24 cellular contexts compared by ENCODE assay signal in the genomic region with DNA sequence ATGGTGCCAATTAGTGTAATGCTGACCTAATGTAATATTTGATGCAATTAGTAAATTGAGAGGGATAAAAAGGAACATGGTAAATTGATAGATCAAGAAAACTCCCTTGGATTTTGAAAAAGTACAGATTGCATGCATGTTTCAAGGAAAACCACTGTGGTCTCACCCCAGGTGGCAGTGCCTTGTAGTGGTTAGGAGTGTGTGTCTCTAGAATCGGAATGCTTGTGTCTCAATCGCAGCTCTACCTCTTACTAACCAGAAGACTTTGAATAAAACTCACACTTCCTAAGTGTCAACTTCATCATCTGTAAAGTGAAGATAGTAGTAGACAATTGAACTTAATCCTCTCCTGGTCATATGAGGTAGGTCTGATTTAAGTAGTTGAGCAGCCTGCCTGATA.
DNase-seq lines count a peak whose midpoint lies in the region; ATAC-seq, FAIRE-seq and TF ChIP-seq lines count a peak whose summit lies in the region.
"Had no signal": no experiment of that assay in that cellular context is flagged by ENCODE, and none has a peak within 500 bp of the region (broad histone marks: within the 10 kb centered on the region; RNA-seq: fewer than 3 reads in every experiment).

No MANE protein-coding gene starts in this region.

- TF ChIP-seq POLR2A in H1 (IDR thresholded peaks at IDR 0.05; ENCODE audit: control extremely low read depth in 1 of 2, low read depth in 2 of 2, low read length in 2 of 2) = no peak

- H3K27me3 ChIP-seq in HUES6 (ENCODE audit: control insufficient read depth, insufficient read depth, low read length) (no peaks in the 10 kb centered on the region), H1 (replicated peaks in 1 of 4; ENCODE audit: control insufficient read depth in 3 of 4, extremely low read depth in 1 of 4, insufficient read depth in 3 of 4, low read length in 3 of 4) (no peaks in the 10 kb centered on the region), mesendoderm (ENCODE audit: insufficient read depth, low read length, poor library complexity) (no peaks in the 10 kb centered on the region)
- H3K27me3 ChIP-seq in CD4-positive, alpha-beta T cell (ENCODE audit: control insufficient read depth, insufficient read depth, low read length) = no peaks in the 10 kb centered on the region
- H3K27me3 ChIP-seq: BLaER1 treated with 17β-estradiol and CSF1 and Interleukin-3, amounts not matched to agents 10 nM and 100 nM; MG63 had no signal

- H2BK120ac ChIP-seq in H1 (replicated peaks; ENCODE audit: low read depth, low read length) (peak overlapping the region; percentile 98), mesendoderm (ENCODE audit: low read depth, low read length) (no peak overlapping the region)

- peak overlapping the region; percentile 87; the same call in 1 of the 2 replicates for H2BK5ac ChIP-seq in H1 (ENCODE audit: low read depth, low read length)
- no peak overlapping the region for H2BK5ac ChIP-seq in mesendoderm (ENCODE audit: low read length)

- no peak overlapping the region for H3K27ac Mint-ChIP-seq in activated CD4-positive, alpha-beta memory T cell treated with anti-CD3 and anti-CD28 coated beads for 36 hours
- H3K27ac Mint-ChIP-seq in CD4-positive, alpha-beta T cell = no peak overlapping the region
- H3K27ac Mint-ChIP-seq: CD8-positive, alpha-beta T cell; IgD-negative memory B cell had no signal

- no peak overlapping the region for H3K9ac ChIP-seq in HUES6 (ENCODE audit: low read length)
- no peak overlapping the region for H3K9ac ChIP-seq in H1 (replicated peaks in 1 of 4; ENCODE audit: extremely low read depth in 1 of 4, low read depth in 3 of 4, low read length in 3 of 4)
- H3K9ac ChIP-seq in mesendoderm (ENCODE audit: low read length) = no peak overlapping the region
- H3K9ac ChIP-seq: BLaER1 treated with 17β-estradiol and CSF1 and Interleukin-3, amounts not matched to agents 10 nM and 100 nM had no signal

- H3K36me3 Mint-ChIP-seq in activated CD4-positive, alpha-beta memory T cell treated with anti-CD3 and anti-CD28 coated beads for 36 hours = no peaks in the 10 kb centered on the region
- no peaks in the 10 kb centered on the region for H3K36me3 Mint-ChIP-seq in CD4-positive, alpha-beta T cell (ENCODE audit: low read depth)
- H3K36me3 Mint-ChIP-seq: CD8-positive, alpha-beta T cell; IgD-negative memory B cell had no signal

- WGBS in H1 (ENCODE audit: extremely low coverage in 1 of 2, insufficient coverage in 1 of 2, insufficient read length in 1 of 2, insufficient replicate concordance in 2 of 2, low coverage in 1 of 2, low lambda C conversion rate in 2 of 2, missing lambda C conversion rate in 1 of 2), 2 experiments = 47% methylated on average over 2 of the region's 2 CpGs; no CpG with 5 or more reads in 1 of the 2 experiments
- no CpG with 5 or more reads among the region's 2 CpGs for WGBS in mesendoderm (ENCODE audit: extremely low coverage, insufficient coverage, low lambda C conversion rate)

- peak overlapping the region; percentile 75 for H3K27ac ChIP-seq in HUES6 (ENCODE audit: low read depth, low read length)
- H3K27ac ChIP-seq in H1 (ENCODE audit: low read depth, low read length) = peak overlapping the region; percentile 61; the same call in 1 of the 2 replicates
- H3K27ac ChIP-seq in mesendoderm (ENCODE audit: low read depth, low read length) = no peak overlapping the region
- no peak overlapping the region for H3K27ac ChIP-seq in CD4-positive, alpha-beta T cell (ENCODE audit: low read depth, low read length)
- H3K27ac ChIP-seq: BLaER1 treated with 17β-estradiol and CSF1 and Interleukin-3, amounts not matched to agents 10 nM and 100 nM; RWPE1; SK-N-MC had no signal

- no peak for DNase-seq in H1 (ENCODE audit: low read depth in 1 of 2, low spot score in 2 of 2)
- peak; percentile 37 for DNase-seq in mesendoderm
- DNase-seq in activated CD4-positive, alpha-beta memory T cell treated with anti-CD3 and anti-CD28 coated beads for 36 hours = no peak
- no peak for DNase-seq in CD4-positive, alpha-beta T cell
- DNase-seq in Kasumi-1 (lab: John Stamatoyannopoulos, UW) = no peak
- DNase-seq in NCI-H1436 treated with DMSO at 0.1 percent for 48 hours (lab: John Stamatoyannopoulos, UW) = no peak
- DNase-seq: 8988T; CD8-positive, alpha-beta T cell; DND-41; NCI-H1092; NCI-H1436; NCI-H1930; NCI-H226; NCI-H510A treated with DMSO at 0.1 percent for 48 hours; SHP77 treated with DMSO at 0.1 percent for 48 hours; SW 1271 had no signal

- no peak for TF ChIP-seq CTCF in H1 (IDR thresholded peaks at IDR 0.05; ENCODE audit: control extremely low read depth in 1 of 3, insufficient read depth in 1 of 3, low read depth in 1 of 3, low read length in 3 of 3)
- no peak for TF ChIP-seq CTCF in CD4-positive, alpha-beta T cell (IDR thresholded peaks at IDR 0.05)

- H3K4me1 ChIP-seq in HUES6 (ENCODE audit: control insufficient read depth, insufficient read depth, low read length) (peaks cover 22% of the 10 kb centered on the region), H1 (replicated peaks in 1 of 4; ENCODE audit: control insufficient read depth in 3 of 4, insufficient read depth in 4 of 4, low read length in 3 of 4) (peaks cover 0 to 12% (median 6%) of the 10 kb centered on the region in 4 experiments; a peak in 5 of 7 replicates), mesendoderm (ENCODE audit: control insufficient read depth, low read depth, low read length) (peaks cover 8% of the 10 kb centered on the region)
- H3K4me1 ChIP-seq: BLaER1 treated with 17β-estradiol and CSF1 and Interleukin-3, amounts not matched to agents 10 nM and 100 nM had no signal

- H2BK12ac ChIP-seq in H1 (ENCODE audit: low read depth, low read length) = peak overlapping the region; percentile 56; the same call in 1 of the 2 replicates

- no peak overlapping the region for H2AK5ac ChIP-seq in H1 (ENCODE audit: low read depth, low read length)
- no peak overlapping the region for H2AK5ac ChIP-seq in mesendoderm (ENCODE audit: low read length)

- peaks cover 4% of the 10 kb centered on the region for H3K9me3 ChIP-seq in HUES6 (ENCODE audit: control insufficient read depth, insufficient read depth, low read depth, low read length)
- H3K9me3 ChIP-seq in H1 (ENCODE audit: insufficient read depth in 2 of 2, low read depth in 1 of 2, low read length in 1 of 2) = no peaks in the 10 kb centered on the region
- H3K9me3 ChIP-seq in CD4-positive, alpha-beta T cell (ENCODE audit: control insufficient read depth, low read length) = no peaks in the 10 kb centered on the region
- H3K9me3 ChIP-seq: MG63 had no signal

- H4K20me1 ChIP-seq in H1 (replicated peaks in 1 of 2; ENCODE audit: control insufficient read depth in 1 of 2, insufficient read depth in 2 of 2, low read length in 2 of 2) = no peaks in the 10 kb centered on the region
- H4K20me1 ChIP-seq: BLaER1 treated with 17β-estradiol and CSF1 and Interleukin-3, amounts not matched to agents 10 nM and 100 nM had no signal

- ATAC-seq in GM18520 (IDR thresholded peaks at IDR 0.05; ENCODE audit: unreplicated experiment) = peak; percentile 63
- ATAC-seq in CD4-positive, alpha-beta T cell (ENCODE audit: poor library complexity) = no peak
- ATAC-seq: CD8-positive, alpha-beta T cell had no signal

- no peak overlapping the region for H3K4me3 Mint-ChIP-seq in activated CD4-positive, alpha-beta memory T cell treated with anti-CD3 and anti-CD28 coated beads for 36 hours
- H3K4me3 Mint-ChIP-seq in CD4-positive, alpha-beta T cell = no peak overlapping the region
- H3K4me3 Mint-ChIP-seq: CD8-positive, alpha-beta T cell; IgD-negative memory B cell had no signal

- H2AFZ ChIP-seq in H1 (ENCODE audit: low read length) = no peak overlapping the region

- CTCF ChIA-PET in H1 (lab: Charles Lee; ENCODE audit: partially characterized antibody) = interaction anchor here (1.3 to 1.6 kb wide), 2 partner anchors 9 to 80 kb away, joined by 3 to 4 read pairs; no protein-coding TSS in a partner anchor
- CTCF ChIA-PET in activated CD4-positive, alpha-beta memory T cell treated with anti-CD3 and anti-CD28 coated beads for 36 hours (lab: Charles Lee) = no interaction called here
- CTCF ChIA-PET in CD4-positive, alpha-beta T cell (lab: Charles Lee) = no interaction called here

- no peak overlapping the region for H3K4ac ChIP-seq in H1 (replicated peaks; ENCODE audit: insufficient read length, low read depth, low read length)
- H3K4ac ChIP-seq in mesendoderm (ENCODE audit: low read depth, low read length) = no peak overlapping the region

- intact Hi-C loops in activated CD4-positive, alpha-beta memory T cell treated with anti-CD3 and anti-CD28 coated beads for 36 hours (cut with micrococcal nuclease) = no loop called here
- intact Hi-C loops in CD4-positive, alpha-beta T cell (cut with DNase I, micrococcal nuclease) = no loop called here

- peak overlapping the region; percentile 63; the same call in 1 of the 2 replicates for H2BK20ac ChIP-seq in H1 (ENCODE audit: low read length)

- H3K9me3 Mint-ChIP-seq in activated CD4-positive, alpha-beta memory T cell treated with anti-CD3 and anti-CD28 coated beads for 36 hours = no peaks in the 10 kb centered on the region
- H3K9me3 Mint-ChIP-seq in CD4-positive, alpha-beta T cell = no peaks in the 10 kb centered on the region

- H3K23ac ChIP-seq in H1 (ENCODE audit: insufficient read length) (no peak overlapping the region), mesendoderm (ENCODE audit: low read length) (no peak overlapping the region)

- peak overlapping the region; percentile 94 for H4K91ac ChIP-seq in H1 (replicated peaks; ENCODE audit: insufficient read length, low read length)

- H4K5ac ChIP-seq in H1 (ENCODE audit: insufficient read length, low read depth, low read length) (peak overlapping the region; percentile 55), mesendoderm (ENCODE audit: low read length) (no peak overlapping the region)

- H3K79me2 ChIP-seq in H1 (ENCODE audit: control insufficient read depth in 1 of 2, insufficient read depth in 2 of 2, low read length in 2 of 2) (no peaks in the 10 kb centered on the region), mesendoderm (ENCODE audit: control insufficient read depth, insufficient read depth, low read length) (no peaks in the 10 kb centered on the region)

- H3K79me1 ChIP-seq in H1 (ENCODE audit: low read depth, low read length) (no peaks in the 10 kb centered on the region), mesendoderm (ENCODE audit: low read length) (no peaks in the 10 kb centered on the region)

- no peaks in the 10 kb centered on the region for H3K4me1 Mint-ChIP-seq in activated CD4-positive, alpha-beta memory T cell treated with anti-CD3 and anti-CD28 coated beads for 36 hours (ENCODE audit: low read depth)
- H3K4me1 Mint-ChIP-seq in CD4-positive, alpha-beta T cell (ENCODE audit: low read depth) = no peaks in the 10 kb centered on the region

- no peak overlapping the region for H2BK15ac ChIP-seq in H1 (ENCODE audit: low read length)
- no peak overlapping the region for H2BK15ac ChIP-seq in mesendoderm (replicated peaks; ENCODE audit: low read depth)

- H3K23me2 ChIP-seq in H1 (ENCODE audit: low read depth, low read length) = no peaks in the 10 kb centered on the region

- no peak for TF ChIP-seq RAD21 in H1 (IDR thresholded peaks at IDR 0.05 in 1 of 2, conservative IDR thresholded peaks at IDR 0.05 in 1 of 2; ENCODE audit: low read depth in 2 of 2, low read length in 2 of 2)

- no peak for FAIRE-seq in H1 (lab: Jason Lieb, UNC)
- FAIRE-seq: GM12891 had no signal

- POLR2A ChIA-PET in H1 (lab: Charles Lee; ENCODE audit: partially characterized antibody) = interaction anchor here (1.1 to 1.6 kb wide), 4 partner anchors 9 to 307 kb away, joined by 3 to 11 read pairs (median 6); no protein-coding TSS in a partner anchor
- POLR2A ChIA-PET in activated CD4-positive, alpha-beta memory T cell treated with anti-CD3 and anti-CD28 coated beads for 36 hours (lab: Charles Lee) = no interaction called here
- POLR2A ChIA-PET in CD4-positive, alpha-beta T cell (lab: Charles Lee) = no interaction called here

- H3K18ac ChIP-seq in H1 (ENCODE audit: extremely low read depth, low read length) (no peak overlapping the region; the same call in 1 of the 2 replicates), mesendoderm (ENCODE audit: low read length) (no peak overlapping the region)

- H3K36me3 ChIP-seq in HUES6 (ENCODE audit: control insufficient read depth, insufficient read depth, low read length) (no peaks in the 10 kb centered on the region), H1 (ENCODE audit: control insufficient read depth in 2 of 4, insufficient read depth in 4 of 4, low read length in 3 of 4) (no peaks in the 10 kb centered on the region), mesendoderm (ENCODE audit: control insufficient read depth, insufficient read depth, low read length) (no peaks in the 10 kb centered on the region)
- H3K36me3 ChIP-seq: BLaER1 treated with 17β-estradiol and CSF1 and Interleukin-3, amounts not matched to agents 10 nM and 100 nM; MG63 had no signal

- H3K14ac ChIP-seq in H1 (ENCODE audit: insufficient read length) = no peak overlapping the region

- H3K56ac ChIP-seq in H1 (replicated peaks; ENCODE audit: insufficient read length, low read depth, low read length) (no peak overlapping the region), mesendoderm (ENCODE audit: low read length) (no peak overlapping the region)

- peak overlapping the region; percentile 60 to 64; a peak in 3 of 4 replicates for H3K4me2 ChIP-seq in H1 (ENCODE audit: insufficient read depth in 1 of 2, low read depth in 2 of 2, low read length in 2 of 2)
- H3K4me2 ChIP-seq in mesendoderm (ENCODE audit: low read length) = no peak overlapping the region
- H3K4me2 ChIP-seq: BLaER1 treated with 17β-estradiol and CSF1 and Interleukin-3, amounts not matched to agents 10 nM and 100 nM had no signal

- H3K27me3 Mint-ChIP-seq in activated CD4-positive, alpha-beta memory T cell treated with anti-CD3 and anti-CD28 coated beads for 36 hours = no peaks in the 10 kb centered on the region
- peaks cover 27% of the 10 kb centered on the region for H3K27me3 Mint-ChIP-seq in CD4-positive, alpha-beta T cell

- no peak overlapping the region for H4K8ac ChIP-seq in H1 (ENCODE audit: extremely low read depth, insufficient read depth, low read length)
- H4K8ac ChIP-seq in mesendoderm (ENCODE audit: low read depth, low read length) = no peak overlapping the region

- TF ChIP-seq EP300 in H1 (IDR thresholded peaks at IDR 0.05; ENCODE audit: borderline replicate concordance in 1 of 2, low read depth in 2 of 2, low read length in 2 of 2) = no peak

- H3K4me3 ChIP-seq in HUES6 (ENCODE audit: low read depth, low read length) = 0 out of 2 replicates have a peak overlapping the region, but pooled peaks have one; percentile 2
- peak overlapping the region in 1 of 4 experiments; percentile 50; a peak in 2 of 8 replicates for H3K4me3 ChIP-seq in H1 (ENCODE audit: extremely low read depth in 1 of 4, insufficient read depth in 2 of 4, low read depth in 3 of 4, low read length in 4 of 4)
- no peak overlapping the region for H3K4me3 ChIP-seq in mesendoderm (ENCODE audit: low read length)
- H3K4me3 ChIP-seq: BLaER1 treated with 17β-estradiol and CSF1 and Interleukin-3, amounts not matched to agents 10 nM and 100 nM; MG63; SK-N-MC had no signal

Comparison
In these comparisons a context has a peak if more than half of its experiments do, and no peak if none do; other contexts are left out.
1. H3K27ac ChIP-seq: peak in HUES6 (single experiment) and H1 (single experiment); none in mesendoderm (single experiment) and CD4-positive, alpha-beta T cell (single experiment).